In the genomic region with DNA sequence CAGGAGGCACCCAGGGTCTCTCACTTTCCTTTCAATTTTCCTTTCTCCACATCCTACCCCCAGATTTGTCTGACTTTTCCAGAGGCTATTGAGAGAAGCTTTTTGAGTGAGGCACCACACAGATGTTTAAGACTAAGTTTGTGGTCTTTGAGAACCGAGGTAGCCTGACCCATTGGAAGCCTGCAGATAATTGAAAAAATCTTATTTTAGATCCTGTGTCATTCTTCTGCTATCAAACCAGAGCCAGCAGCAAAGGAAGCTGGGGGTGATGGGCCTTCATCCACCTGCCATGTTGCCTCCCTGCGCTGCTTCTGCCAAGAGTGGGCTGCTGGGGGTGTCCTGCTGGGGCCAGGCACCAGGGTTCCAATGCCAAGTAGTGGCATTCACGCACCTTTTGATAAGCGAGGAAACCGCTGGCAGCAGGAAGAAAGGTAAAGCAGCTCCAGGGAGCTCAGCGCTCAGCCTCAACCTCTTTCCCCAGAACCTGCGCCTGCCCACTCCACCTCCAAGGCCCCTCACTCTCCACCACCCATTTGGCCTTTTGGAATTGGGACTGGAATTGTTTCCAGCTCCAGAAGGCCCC, we compare ENCODE assay signal across 20 cellular contexts. TPM values are rescaled to one million over a fixed set of nuclear protein-coding genes. Genes with fewer than 3 reads are reported as not detected.
DNase-seq lines count a peak whose midpoint lies in the region; ATAC-seq and TF ChIP-seq lines count a peak whose summit lies in the region.
"Had no signal": no experiment of that assay in that cellular context is flagged by ENCODE, and none has a peak within 500 bp of the region (broad histone marks: within the 10 kb centered on the region; RNA-seq: fewer than 3 reads in every experiment).

No MANE protein-coding gene starts in this region.

- peaks cover 53% of the 10 kb centered on the region for H3K4me1 ChIP-seq in cardiac muscle cell (ENCODE audit: low read depth)
- peaks cover 11 to 86% (median 38%) of the 10 kb centered on the region in 3 donors for H3K4me1 ChIP-seq in esophagus squamous epithelium
- H3K4me1 ChIP-seq in osteoblast (ENCODE audit: insufficient read depth, low read length): peaks cover 27% of the 10 kb centered on the region
- peaks cover 12 to 49% (median 25%) of the 10 kb centered on the region in 4 donors for H3K4me1 ChIP-seq in transverse colon
- H3K4me1 ChIP-seq: prostate gland had no signal

- H3K27me3 Mint-ChIP-seq in Calu3 (ENCODE audit: unreplicated experiment): no peaks in the 10 kb centered on the region
- H3K27me3 Mint-ChIP-seq: activated CD8-positive, alpha-beta memory T cell treated with anti-CD3 and anti-CD28 coated beads, Interleukin-2, amount 10 ng/mL, durations not matched to agents 7 days and 5 days had no signal

- no peak overlapping the region for H3K4me3 Mint-ChIP-seq in Calu3 (ENCODE audit: low read depth, unreplicated experiment)
- H3K4me3 Mint-ChIP-seq: activated CD8-positive, alpha-beta memory T cell treated with anti-CD3 and anti-CD28 coated beads, Interleukin-2, amount 10 ng/mL, durations not matched to agents 7 days and 5 days; CD8-positive, alpha-beta T cell had no signal

- TF ChIP-seq CTCF in cardiac muscle cell (IDR thresholded peaks at IDR 0.05; ENCODE audit: low read depth, low read length): no peak
- TF ChIP-seq CTCF in esophagus squamous epithelium (IDR thresholded peaks at IDR 0.05): no peak
- TF ChIP-seq CTCF in osteoblast (IDR thresholded peaks at IDR 0.05; ENCODE audit: extremely low read depth, low read depth, low read length): no peak
- TF ChIP-seq CTCF in transverse colon (IDR thresholded peaks at IDR 0.05): no peak
- TF ChIP-seq CTCF in Calu3 (IDR thresholded peaks at IDR 0.05; ENCODE audit: unreplicated experiment): no peak

- in situ Hi-C loops in transverse colon (cut with MboI; ENCODE audit: low pct_ligation_motif_present in 1 of 4, low pct_unique_long_range_greater_than_20kb in 1 of 4, low sequenced_read_pairs in 3 of 4): no loop called here

- H3K9me3 ChIP-seq in cardiac muscle cell (ENCODE audit: low read depth): no peaks in the 10 kb centered on the region
- H3K9me3 ChIP-seq in esophagus squamous epithelium: no peaks in the 10 kb centered on the region
- H3K9me3 ChIP-seq in osteoblast (ENCODE audit: low read depth, low read length): no peaks in the 10 kb centered on the region
- H3K9me3 ChIP-seq in transverse colon: no peaks in the 10 kb centered on the region
- H3K9me3 ChIP-seq: prostate gland had no signal

- H3K9me3 Mint-ChIP-seq in Calu3 (ENCODE audit: low read depth, unreplicated experiment): no peaks in the 10 kb centered on the region
- H3K9me3 Mint-ChIP-seq: CD8-positive, alpha-beta T cell had no signal

- no peak overlapping the region for H3K27ac Mint-ChIP-seq in Calu3 (ENCODE audit: unreplicated experiment)
- H3K27ac Mint-ChIP-seq: activated CD8-positive, alpha-beta memory T cell treated with anti-CD3 and anti-CD28 coated beads, Interleukin-2, amount 10 ng/mL, durations not matched to agents 7 days and 5 days; CD8-positive, alpha-beta T cell had no signal

- DNase-seq in cardiac muscle cell (ENCODE audit: low read depth in 1 of 2, low spot score in 1 of 2): no peak
- DNase-seq in Right ventricle myocardium superior: no peak
- no peak for DNase-seq in esophagus squamous epithelium (lab: John Stamatoyannopoulos, UW)
- no peak for DNase-seq in osteoblast (ENCODE audit: insufficient read length, low spot score, missing footprints)
- no peak for DNase-seq in transverse colon
- DNase-seq in stimulated activated naive CD8-positive, alpha-beta T cell treated with anti-CD3 and anti-CD28 coated beads, Interleukin-15, Interleukin-2, amounts not matched to agents 100 U/mL and 50 U/mL, for 24 hours: no peak
- DNase-seq in Calu3: no peak
- DNase-seq: activated CD8-positive, alpha-beta memory T cell treated with anti-CD3 and anti-CD28 coated beads, Interleukin-2, amount 10 ng/mL, durations not matched to agents 7 days and 5 days; activated naive CD4-positive, alpha-beta T cell treated with anti-CD3 and anti-CD28 coated beads, Interleukin-2, amount 50 U/mL, for 16 hours; CD8-positive, alpha-beta T cell; GDM1; KBM-7; midbrain; NCI-H1436; NCI-H446; PC-3; stimulated activated CD4-positive, alpha-beta T cell treated with anti-CD3 and anti-CD28 coated beads, Interleukin-2, amount 100 ng/mL, for 48 hours; WERI-Rb-1 had no signal

- H3K4me3 ChIP-seq in cardiac muscle cell (no peak overlapping the region), esophagus squamous epithelium (no peak overlapping the region), osteoblast (ENCODE audit: insufficient read depth, low read length) (no peak overlapping the region), transverse colon (no peak overlapping the region)
- H3K4me3 ChIP-seq: prostate gland had no signal

- H2AFZ ChIP-seq in osteoblast (ENCODE audit: low read length): no peak overlapping the region

- no TSS peak for BruUV-seq in Calu3 (replicated peaks; lab: Mats Ljungman, UMichigan)

- H3K36me3 ChIP-seq in cardiac muscle cell (no peaks in the 10 kb centered on the region), esophagus squamous epithelium (peaks cover 0 to 48% (median 0%) of the 10 kb centered on the region in 3 donors), osteoblast (ENCODE audit: insufficient read depth, low read length) (peaks cover 38% of the 10 kb centered on the region), transverse colon (no peaks in the 10 kb centered on the region)
- H3K36me3 ChIP-seq: prostate gland had no signal

- TF ChIP-seq EP300 in transverse colon (IDR thresholded peaks at IDR 0.05; ENCODE audit: low read depth): no peak

- peaks cover 31% of the 10 kb centered on the region for H3K36me3 Mint-ChIP-seq in Calu3 (ENCODE audit: insufficient read depth, unreplicated experiment)
- H3K36me3 Mint-ChIP-seq: activated CD8-positive, alpha-beta memory T cell treated with anti-CD3 and anti-CD28 coated beads, Interleukin-2, amount 10 ng/mL, durations not matched to agents 7 days and 5 days had no signal

- ATAC-seq in Right ventricle myocardium superior (ENCODE audit: poor library complexity) (no peak), GM18505 (IDR thresholded peaks at IDR 0.05; ENCODE audit: unreplicated experiment) (no peak)
- no peak for ATAC-seq in stimulated activated naive CD8-positive, alpha-beta T cell treated with anti-CD3 and anti-CD28 coated beads, Interleukin-15, Interleukin-2, amounts not matched to agents 100 U/mL and 50 U/mL, for 24 hours
- ATAC-seq: activated CD8-positive, alpha-beta memory T cell treated with anti-CD3 and anti-CD28 coated beads, Interleukin-2, amount 10 ng/mL, durations not matched to agents 7 days and 5 days; CD8-positive, alpha-beta T cell; PC-3 had no signal

- CTCF ChIA-PET in Calu3 (lab: Charles Lee): no interaction called here

- H3K4me2 ChIP-seq in osteoblast (ENCODE audit: insufficient read depth, low read length): no peak overlapping the region

- H3K27ac ChIP-seq in cardiac muscle cell (peak overlapping the region; percentile 95), esophagus squamous epithelium (peak overlapping the region; percentile 10 to 77 (median 68)), osteoblast (ENCODE audit: low read depth, low read length) (peak overlapping the region; percentile 17), transverse colon (peak overlapping the region; percentile 44 to 61 (median 53))
- H3K27ac ChIP-seq: prostate gland, WERI-Rb-1 had no signal

- H3K27me3 ChIP-seq in cardiac muscle cell (no peaks in the 10 kb centered on the region), esophagus squamous epithelium (no peaks in the 10 kb centered on the region), osteoblast (ENCODE audit: insufficient read depth, low read length) (no peaks in the 10 kb centered on the region), transverse colon (no peaks in the 10 kb centered on the region)

- peaks cover 96% of the 10 kb centered on the region for H3K79me2 ChIP-seq in osteoblast (ENCODE audit: insufficient read depth, low read length)

- H4K20me1 ChIP-seq in osteoblast (ENCODE audit: insufficient read depth, low read length): peaks cover 69% of the 10 kb centered on the region

- WGBS in esophagus squamous epithelium, 2 donors: 93 to 95% methylated on average over 7 of the region's 7 CpGs
- 92% methylated on average over 7 of the region's 7 CpGs; no CpG with 5 or more reads in 1 of the 2 donors for WGBS in transverse colon (ENCODE audit: low coverage in 1 of 2), 2 donors

- H3K4me1 Mint-ChIP-seq in Calu3 (ENCODE audit: low read depth, unreplicated experiment): peaks cover 37% of the 10 kb centered on the region

- TF ChIP-seq POLR2A in esophagus squamous epithelium (IDR thresholded peaks at IDR 0.05) (no peak), transverse colon (IDR thresholded peaks at IDR 0.05) (no peak), GM18505 (IDR thresholded peaks at IDR 0.05; ENCODE audit: borderline replicate concordance, extremely low read depth, insufficient read depth, insufficient read length) (no peak)

- intact Hi-C loops in Right ventricle myocardium superior (cut with DNase I): no loop called here
- intact Hi-C loops in esophagus squamous epithelium (cut with DNase I): no loop called here
- intact Hi-C loops in transverse colon (cut with DNase I; ENCODE audit: low total_unique reads): no loop called here
- intact Hi-C loops in Calu3 (cut with micrococcal nuclease; ENCODE audit: unreplicated experiment): no loop called here

RNA-seq across cellular contexts. Expression of gene MPRIP, which starts 55.6 kb away (rescaled TPM):
- total RNA-seq in cardiac muscle cell (90.9 and 172 TPM in 2 replicates), Right ventricle myocardium superior (280 TPM), esophagus squamous epithelium (100 to 1,000 TPM in 3 of 4 donors, 10 to 100 TPM in 1; 65.7 to 168 (median 147) TPM), osteoblast (120 and 149 TPM in 2 replicates), transverse colon (100 to 1,000 TPM; 124 to 368 (median 158) TPM), Calu3 (2022) (338 and 423 TPM in 2 replicates)
- 80.4 and 117 TPM in 2 replicates for polyA plus RNA-seq in cardiac muscle cell

Comparison
In these comparisons a context has a peak if more than half of its experiments do, and no peak if none do; other contexts are left out.
1. H3K27ac ChIP-seq: peak in every context shown above with its lines; median percentile 95 in cardiac muscle cell; 68 in esophagus squamous epithelium; 53 in transverse colon; 17 in osteoblast.